In genomic region chr3:154022603-154023002, GRCh38 we compare ENCODE assay signal across 27 cellular contexts.
A peak's percentile ranks its signal among the peaks of the same experiment; 100 is the strongest.
DNase-seq lines count a peak whose midpoint lies in the region; ATAC-seq, FAIRE-seq and TF ChIP-seq lines count a peak whose summit lies in the region.
"Had no signal": no experiment of that assay in that cellular context is flagged by ENCODE, and none has a peak within 500 bp of the region (broad histone marks: within the 10 kb centered on the region; RNA-seq: fewer than 3 reads in every experiment).

No MANE protein-coding gene starts in this region.

- intact Hi-C loops in left lung (cut with DNase I) (no loop called here), sciatic nerve (cut with DNase I) (no loop called here)

- no peaks in the 10 kb centered on the region for H3K79me2 ChIP-seq in astrocyte (ENCODE audit: insufficient read depth, low read length)

- H3K4me1 ChIP-seq in astrocyte (ENCODE audit: insufficient read depth, low read length) (no peaks in the 10 kb centered on the region), left lung (no peaks in the 10 kb centered on the region)
- H3K4me1 ChIP-seq: colonic mucosa, gastrocnemius medialis, prostate gland, tibial artery had no signal

- no peak overlapping the region for H2AFZ ChIP-seq in astrocyte (ENCODE audit: low read depth, low read length)

- H3K9me3 ChIP-seq in astrocyte (ENCODE audit: insufficient read depth, low read depth, low read length) (no peaks in the 10 kb centered on the region), left lung (no peaks in the 10 kb centered on the region)
- H3K9me3 ChIP-seq: colonic mucosa, gastrocnemius medialis, prostate gland, tibial artery had no signal

- H3K4me2 ChIP-seq in astrocyte (ENCODE audit: low read length): no peak overlapping the region

- H3K4me3 ChIP-seq in astrocyte (ENCODE audit: insufficient read depth, low read depth, low read length) (no peak overlapping the region), left lung (no peak overlapping the region)
- H3K4me3 ChIP-seq: colonic mucosa, gastrocnemius medialis, prostate gland, tibial artery had no signal

- H3K27ac ChIP-seq in astrocyte (ENCODE audit: low read depth, low read length): no peak overlapping the region
- H3K27ac ChIP-seq in left lung: no peak overlapping the region
- H3K27ac ChIP-seq: colonic mucosa, gastrocnemius medialis, prostate gland, tibial artery had no signal

- no peak overlapping the region for H3K4me3 Mint-ChIP-seq in astrocyte (ENCODE audit: unreplicated experiment)
- H3K4me3 Mint-ChIP-seq: activated CD4-positive, alpha-beta T cell treated with anti-CD3 and anti-CD28 coated beads for 36 hours; activated naive CD8-positive, alpha-beta T cell treated with anti-CD3 and anti-CD28 coated beads, Interleukin-2, amount 10 ng/mL, durations not matched to agents 7 days and 5 days; nephron had no signal

- no peaks in the 10 kb centered on the region for H3K36me3 ChIP-seq in astrocyte (ENCODE audit: insufficient read depth, low read length)
- H3K36me3 ChIP-seq in left lung: no peaks in the 10 kb centered on the region
- H3K36me3 ChIP-seq: colonic mucosa, gastrocnemius medialis, prostate gland, tibial artery had no signal

- peak; percentile 30 to 67 for DNase-seq in NCI-H1930 (lab: John Stamatoyannopoulos, UW)
- DNase-seq in astrocyte (ENCODE audit: low read depth): no peak
- no peak for DNase-seq in left lung
- no peak for DNase-seq in sciatic nerve (ENCODE audit: low spot score)
- no peak for DNase-seq in iPS-NIHi7 (ENCODE audit: extremely low spot score)
- DNase-seq in NCI-H1048 (lab: John Stamatoyannopoulos, UW): no peak
- DNase-seq: activated CD4-positive, alpha-beta T cell treated with anti-CD3 and anti-CD28 coated beads for 36 hours; activated naive CD8-positive, alpha-beta T cell treated with anti-CD3 and anti-CD28 coated beads, Interleukin-2, amount 10 ng/mL, durations not matched to agents 7 days and 5 days; AML-193; colonic mucosa; DND-41; gastrocnemius medialis; KG1; NCI-H187 treated with DMSO at 0.1 percent for 48 hours; NCI-H510A treated with DMSO at 0.1 percent for 48 hours; stimulated activated naive CD4-positive, alpha-beta T cell treated with Interleukin-2 at 50 U/mL for 16 hours; SW 1271; tibial artery had no signal

- TF ChIP-seq CTCF in astrocyte (IDR thresholded peaks at IDR 0.05; ENCODE audit: insufficient read depth, low read depth, low read length) (no peak), left lung (IDR thresholded peaks at IDR 0.05) (no peak)

- no peaks in the 10 kb centered on the region for H3K36me3 Mint-ChIP-seq in astrocyte (ENCODE audit: low read depth, unreplicated experiment)
- H3K36me3 Mint-ChIP-seq: activated naive CD8-positive, alpha-beta T cell treated with anti-CD3 and anti-CD28 coated beads, Interleukin-2, amount 10 ng/mL, durations not matched to agents 7 days and 5 days; brain had no signal

- no peaks in the 10 kb centered on the region for H3K9me3 Mint-ChIP-seq in astrocyte (ENCODE audit: unreplicated experiment)
- H3K9me3 Mint-ChIP-seq: activated naive CD8-positive, alpha-beta T cell treated with anti-CD3 and anti-CD28 coated beads, Interleukin-2, amount 10 ng/mL, durations not matched to agents 7 days and 5 days; nephron had no signal

- no peaks in the 10 kb centered on the region for H3K27me3 Mint-ChIP-seq in astrocyte (ENCODE audit: low read depth, unreplicated experiment)
- H3K27me3 Mint-ChIP-seq: brain had no signal

- ATAC-seq in left lung (peak; percentile 69), sciatic nerve (peak; percentile 80), SK-N-SH treated with all-trans-retinoic acid at 6 μM for 48 hours (no peak)
- ATAC-seq: activated CD4-positive, alpha-beta T cell treated with anti-CD3 and anti-CD28 coated beads for 36 hours; gastrocnemius medialis; Right ventricle myocardium inferior had no signal

- no peak overlapping the region for H3K9ac ChIP-seq in astrocyte (ENCODE audit: low read length)

- no peak for FAIRE-seq in astrocyte (lab: Jason Lieb, UNC)
- FAIRE-seq: endometrium, GM12892, H54, small intestine had no signal

- peaks cover 6% of the 10 kb centered on the region for H3K4me1 Mint-ChIP-seq in astrocyte (ENCODE audit: low read depth, unreplicated experiment)
- H3K4me1 Mint-ChIP-seq: activated CD4-positive, alpha-beta T cell treated with anti-CD3 and anti-CD28 coated beads for 36 hours; activated naive CD8-positive, alpha-beta T cell treated with anti-CD3 and anti-CD28 coated beads, Interleukin-2, amount 10 ng/mL, durations not matched to agents 7 days and 5 days had no signal

- H3K27ac Mint-ChIP-seq in astrocyte (ENCODE audit: unreplicated experiment): peak overlapping the region; percentile 47
- H3K27ac Mint-ChIP-seq: activated CD4-positive, alpha-beta T cell treated with anti-CD3 and anti-CD28 coated beads for 36 hours; activated naive CD8-positive, alpha-beta T cell treated with anti-CD3 and anti-CD28 coated beads, Interleukin-2, amount 10 ng/mL, durations not matched to agents 7 days and 5 days had no signal

- no peaks in the 10 kb centered on the region for H4K20me1 ChIP-seq in astrocyte (ENCODE audit: insufficient read depth, low read length)

- H3K27me3 ChIP-seq in astrocyte (ENCODE audit: insufficient read depth, low read length) (no peaks in the 10 kb centered on the region), left lung (no peaks in the 10 kb centered on the region)
- H3K27me3 ChIP-seq: colonic mucosa, gastrocnemius medialis, tibial artery had no signal

TF ChIP-seq in SK-N-SH treated with all-trans-retinoic acid at 6 μM for 48 hours, 23 proteins besides CTCF, POLR2A, EP300 and RAD21:
- no peak for TF ChIP-seq PATZ1 (CRISPR knock-in tag; IDR thresholded peaks at IDR 0.05; ENCODE audit: borderline replicate concordance)
- TF ChIP-seq CSDC2 (CRISPR knock-in tag; IDR thresholded peaks at IDR 0.05): no peak
- TF ChIP-seq SNAI2 (CRISPR knock-in tag; IDR thresholded peaks at IDR 0.05): no peak
- TF ChIP-seq CREB5 (CRISPR knock-in tag; IDR thresholded peaks at IDR 0.05; ENCODE audit: low read depth): no peak
- TF ChIP-seq ZC3H10 (CRISPR knock-in tag; IDR thresholded peaks at IDR 0.05): no peak
- TF ChIP-seq BACH2 (CRISPR knock-in tag; IDR thresholded peaks at IDR 0.05; ENCODE audit: borderline replicate concordance): no peak
- no peak for TF ChIP-seq GLIS3 (CRISPR knock-in tag; IDR thresholded peaks at IDR 0.05)
- TF ChIP-seq ISL1 (CRISPR knock-in tag; IDR thresholded peaks at IDR 0.05): no peak
- TF ChIP-seq TCF4 (CRISPR knock-in tag; IDR thresholded peaks at IDR 0.05; ENCODE audit: borderline replicate concordance): no peak
- TF ChIP-seq OSR1 (CRISPR knock-in tag; IDR thresholded peaks at IDR 0.05): no peak
- no peak for TF ChIP-seq TOX (CRISPR knock-in tag; IDR thresholded peaks at IDR 0.05; ENCODE audit: borderline replicate concordance)
- no peak for TF ChIP-seq ZFP30 (CRISPR knock-in tag; IDR thresholded peaks at IDR 0.05)
- TF ChIP-seq ESRRG (CRISPR knock-in tag; IDR thresholded peaks at IDR 0.05): no peak

Comparison
In these comparisons a context has a peak if more than half of its experiments do, and no peak if none do; other contexts are left out.
1. DNase-seq: peak in NCI-H1930 (2 of 2); none in astrocyte (single experiment), left lung (0 of 2), sciatic nerve (single experiment), iPS-NIHi7 (single experiment) and NCI-H1048 (single experiment).